8 cellular contexts compared by ENCODE assay signal in the genomic region with DNA sequence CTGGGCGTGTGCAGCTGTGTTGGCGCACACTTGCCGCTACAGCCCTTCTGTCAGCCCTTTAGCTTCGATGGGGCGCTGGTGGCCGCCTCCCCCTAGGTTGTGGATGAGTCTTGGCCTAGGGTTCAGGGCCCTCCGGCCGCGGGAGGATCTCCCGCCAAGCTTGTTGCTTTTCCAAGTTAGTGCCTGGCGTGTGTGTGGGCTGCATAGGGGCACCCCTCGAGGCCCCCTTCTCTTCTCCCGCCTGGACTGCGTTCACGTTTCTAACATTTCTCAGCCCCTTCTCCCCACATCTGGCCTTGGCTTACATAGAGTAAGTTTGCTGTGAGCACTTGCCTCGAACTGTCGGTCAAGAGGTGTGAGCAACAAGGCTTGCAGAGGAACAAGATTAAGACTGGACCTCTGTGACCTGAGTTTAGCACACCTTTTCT. TPM values are rescaled to one million over a fixed set of nuclear protein-coding genes. Genes with fewer than 3 reads are reported as not detected.
A peak's percentile ranks its signal among the peaks of the same experiment; 100 is the strongest.
DNase-seq lines count a peak whose midpoint lies in the region; TF ChIP-seq lines count a peak whose summit lies in the region.

No MANE protein-coding gene starts in this region.

- H3K36me3 ChIP-seq in mesendoderm (ENCODE audit: control insufficient read depth, insufficient read depth, low read length) = no peaks in the 10 kb centered on the region
- H3K36me3 ChIP-seq in uterus = no peaks in the 10 kb centered on the region

- H3K27me3 ChIP-seq in mesendoderm (ENCODE audit: insufficient read depth, low read length, poor library complexity) = peaks cover 2% of the 10 kb centered on the region
- no peaks in the 10 kb centered on the region for H3K27me3 ChIP-seq in uterus

- WGBS in mesendoderm (ENCODE audit: extremely low coverage, insufficient coverage, low lambda C conversion rate) = no CpG with 5 or more reads among the region's 17 CpGs

- no peak overlapping the region for H4K5ac ChIP-seq in mesendoderm (ENCODE audit: low read length)

- H3K79me2 ChIP-seq in mesendoderm (ENCODE audit: control insufficient read depth, insufficient read depth, low read length) = no peaks in the 10 kb centered on the region

- H3K18ac ChIP-seq in mesendoderm (ENCODE audit: low read length) = no peak overlapping the region

- intact Hi-C loops in uterus (cut with DNase I; ENCODE audit: low total_unique reads) = no loop called here

- TF ChIP-seq POLR2A in uterus (IDR thresholded peaks at IDR 0.05) = no peak

- peaks cover 10% of the 10 kb centered on the region for H3K36me3 Mint-ChIP-seq in activated naive CD4-positive, alpha-beta T cell treated with anti-CD3 and anti-CD28 coated beads, Interleukin-2, amount 10 ng/mL, durations not matched to agents 7 days and 5 days
- H3K36me3 Mint-ChIP-seq in brain = no peaks in the 10 kb centered on the region

- peak overlapping the region; percentile 90 for H3K4me3 Mint-ChIP-seq in activated naive CD4-positive, alpha-beta T cell treated with anti-CD3 and anti-CD28 coated beads, Interleukin-2, amount 10 ng/mL, durations not matched to agents 7 days and 5 days
- peak overlapping the region; percentile 91 to 94 (median 92) for H3K4me3 Mint-ChIP-seq in brain

- H3K27ac ChIP-seq in mesendoderm (ENCODE audit: low read depth, low read length) = no peak overlapping the region
- H3K27ac ChIP-seq in uterus = peak overlapping the region; percentile 90 to 93

- no peaks in the 10 kb centered on the region for H3K27me3 Mint-ChIP-seq in activated naive CD4-positive, alpha-beta T cell treated with anti-CD3 and anti-CD28 coated beads, Interleukin-2, amount 10 ng/mL, durations not matched to agents 7 days and 5 days
- peaks cover 6% of the 10 kb centered on the region for H3K27me3 Mint-ChIP-seq in brain

- H3K4ac ChIP-seq in mesendoderm (ENCODE audit: low read depth, low read length) = no peak overlapping the region

- CTCF ChIA-PET in activated naive CD4-positive, alpha-beta T cell treated with anti-CD3 and anti-CD28 coated beads, Interleukin-2, amount 10 ng/mL, durations not matched to agents 7 days and 5 days (lab: Charles Lee) = interaction anchor here (1.0 to 1.8 kb wide), 2 partner anchors 15 to 55 kb away, joined by 3 to 5 read pairs; a partner anchor contains a TSS

- H2BK5ac ChIP-seq in mesendoderm (ENCODE audit: low read length) = no peak overlapping the region

- peaks cover 4% of the 10 kb centered on the region for H3K4me1 ChIP-seq in mesendoderm (ENCODE audit: control insufficient read depth, low read depth, low read length)
- H3K4me1 ChIP-seq in uterus = no peaks in the 10 kb centered on the region

- no peaks in the 10 kb centered on the region for H3K79me1 ChIP-seq in mesendoderm (ENCODE audit: low read length)

- H3K9me3 Mint-ChIP-seq in activated naive CD4-positive, alpha-beta T cell treated with anti-CD3 and anti-CD28 coated beads, Interleukin-2, amount 10 ng/mL, durations not matched to agents 7 days and 5 days = no peaks in the 10 kb centered on the region
- H3K9me3 Mint-ChIP-seq in brain = no peaks in the 10 kb centered on the region

- H3K27ac Mint-ChIP-seq in activated naive CD4-positive, alpha-beta T cell treated with anti-CD3 and anti-CD28 coated beads, Interleukin-2, amount 10 ng/mL, durations not matched to agents 7 days and 5 days = peak overlapping the region; percentile 91
- peak overlapping the region; percentile 56 to 93 (median 80) for H3K27ac Mint-ChIP-seq in brain

- H3K9ac ChIP-seq in mesendoderm (ENCODE audit: low read length) = peak overlapping the region; percentile 73

- H2BK120ac ChIP-seq in mesendoderm (ENCODE audit: low read depth, low read length) = no peak overlapping the region

- DNase-seq in activated naive CD4-positive, alpha-beta T cell treated with anti-CD3 and anti-CD28 coated beads, Interleukin-2, amount 10 ng/mL, durations not matched to agents 7 days and 5 days = no peak
- no peak for DNase-seq in activated naive CD4-positive, alpha-beta T cell (lab: John Stamatoyannopoulos, UW)
- DNase-seq in mesendoderm (no peak), uterus (no peak), LoVo (ENCODE audit: low spot score) (no peak), NCI-H2081 treated with DMSO at 0.1 percent for 48 hours (lab: John Stamatoyannopoulos, UW) (no peak)
- no peak for DNase-seq in activated CD4-positive, CD25-positive, alpha-beta regulatory T cell (lab: John Stamatoyannopoulos, UW)

- peak overlapping the region; percentile 90 for H3K56ac ChIP-seq in mesendoderm (ENCODE audit: low read length)

- H3K9me3 ChIP-seq in uterus = no peaks in the 10 kb centered on the region

- no peak overlapping the region for H2BK15ac ChIP-seq in mesendoderm (replicated peaks; ENCODE audit: low read depth)

- no peak overlapping the region for H2AK5ac ChIP-seq in mesendoderm (ENCODE audit: low read length)

- H3K4me1 Mint-ChIP-seq in activated naive CD4-positive, alpha-beta T cell treated with anti-CD3 and anti-CD28 coated beads, Interleukin-2, amount 10 ng/mL, durations not matched to agents 7 days and 5 days = peaks cover 56% of the 10 kb centered on the region
- peaks cover 32% of the 10 kb centered on the region for H3K4me1 Mint-ChIP-seq in brain

- H3K4me2 ChIP-seq in mesendoderm (ENCODE audit: low read length) = peak overlapping the region; percentile 78

- H3K23ac ChIP-seq in mesendoderm (ENCODE audit: low read length) = no peak overlapping the region

- no peak overlapping the region for H4K8ac ChIP-seq in mesendoderm (ENCODE audit: low read depth, low read length)

- H3K4me3 ChIP-seq in mesendoderm (ENCODE audit: low read length) = peak overlapping the region; percentile 5
- peak overlapping the region; percentile 58 to 76 for H3K4me3 ChIP-seq in uterus

- no peak for TF ChIP-seq CTCF in brain (conservative IDR thresholded peaks at IDR 0.05)
- no peak for TF ChIP-seq CTCF in uterus (IDR thresholded peaks at IDR 0.05)

RNA-seq across cellular contexts. Expression of a gene that starts 0.4 kb away (rescaled TPM):
- polyA plus RNA-seq in brain (ENCODE audit: insufficient read depth, low read depth, low replicate concordance) = 42.1 TPM
- 15.9 TPM for polyA plus RNA-seq in mesendoderm (2013, experiment 1 of 2)
- polyA plus RNA-seq in mesendoderm (2013, experiment 2 of 2) = 17.1 TPM
- total RNA-seq in uterus = 10 to 100 TPM; 11.2 to 37.3 (median 27.0) TPM

RNA-seq across cellular contexts. Expression of a gene that starts 33.5 kb away (rescaled TPM):
- 8.3 TPM for polyA plus RNA-seq in brain (ENCODE audit: insufficient read depth, low read depth, low replicate concordance)
- 17.3 TPM for polyA plus RNA-seq in mesendoderm (2013, experiment 1 of 2)
- 16.4 TPM for polyA plus RNA-seq in mesendoderm (2013, experiment 2 of 2)
- total RNA-seq in uterus = 10 to 100 TPM in 3 of 4 donors, 1 to 10 TPM in 1; 9.2 to 23.8 (median 22.6) TPM

RNA-seq across cellular contexts. Expression of a gene that starts 54.4 kb away (rescaled TPM):
- polyA plus RNA-seq in brain (ENCODE audit: insufficient read depth, low read depth, low replicate concordance) = 6.6 TPM
- polyA plus RNA-seq in mesendoderm (2013, experiment 1 of 2) = 0.63 TPM
- polyA plus RNA-seq in mesendoderm (2013, experiment 2 of 2) = 0.85 TPM
- total RNA-seq in uterus = 10 to 100 TPM in 3 of 4 donors, under 1 TPM in 1; 0.59 to 21.8 (median 15.5) TPM
